In genomic region chr2:236871500-236872001, GRCh38 we compare ENCODE assay signal across 8 cellular contexts.
A peak's percentile ranks its signal among the peaks of the same experiment; 100 is the strongest.
DNase-seq lines count a peak whose midpoint lies in the region; TF ChIP-seq lines count a peak whose summit lies in the region.

No MANE protein-coding gene starts in this region.

- H3K4me1 Mint-ChIP-seq in type B pancreatic cell (ENCODE audit: unreplicated experiment) (peaks cover 59% of the 10 kb centered on the region), glutamatergic neuron (ENCODE audit: low read depth, unreplicated experiment) (peaks cover 20% of the 10 kb centered on the region)

- no peak overlapping the region for H3K9ac ChIP-seq in liver (ENCODE audit: low read depth in 1 of 2, low read length in 2 of 2)

- H3K27me3 ChIP-seq in breast epithelium: no peaks in the 10 kb centered on the region
- no peaks in the 10 kb centered on the region for H3K27me3 ChIP-seq in liver (ENCODE audit: control insufficient read depth in 4 of 4, insufficient read depth in 4 of 4, low read length in 3 of 4)

- H3K9me3 ChIP-seq in breast epithelium (no peaks in the 10 kb centered on the region), liver (ENCODE audit: control insufficient read depth in 4 of 4, low read length in 3 of 4) (no peaks in the 10 kb centered on the region)

- no peak overlapping the region for H3K4me3 ChIP-seq in AG10803 (ENCODE audit: low read length)
- H3K4me3 ChIP-seq in breast epithelium: no peak overlapping the region
- no peak overlapping the region for H3K4me3 ChIP-seq in liver (ENCODE audit: low read depth in 1 of 3, low read length in 3 of 3)

- WGBS in liver: 65% methylated on average over 6 of the region's 6 CpGs

- DNase-seq in AG10803 (ENCODE audit: low read depth) (peak; percentile 99), M059J (ENCODE audit: low read depth) (peak; percentile 96), breast epithelium (ENCODE audit: low spot score in 2 of 2) (peak in 1 of 2 donors; percentile 54), type B pancreatic cell (ENCODE audit: extremely low spot score, unreplicated experiment) (peak; percentile 11), glutamatergic neuron (no peak), SK-N-DZ (ENCODE audit: low spot score) (no peak), D341Med (ENCODE audit: low spot score) (no peak)

- peak in 1 of 2 donors; percentile 40 for TF ChIP-seq RAD21 in liver (IDR thresholded peaks at IDR 0.05)

- intact Hi-C loops in breast epithelium (cut with DNase I; ENCODE audit: low total_unique reads): no loop called here

- no peaks in the 10 kb centered on the region for H3K36me3 ChIP-seq in breast epithelium
- H3K36me3 ChIP-seq in liver (ENCODE audit: control insufficient read depth in 4 of 4, insufficient read depth in 3 of 4, low read depth in 1 of 4, low read length in 3 of 4): no peaks in the 10 kb centered on the region

- H3K27me3 Mint-ChIP-seq in type B pancreatic cell (peaks cover 11% of the 10 kb centered on the region), glutamatergic neuron (ENCODE audit: unreplicated experiment) (peaks cover 2% of the 10 kb centered on the region)

- H3K27ac Mint-ChIP-seq in type B pancreatic cell: peak overlapping the region; percentile 72
- no peak overlapping the region for H3K27ac Mint-ChIP-seq in glutamatergic neuron (ENCODE audit: unreplicated experiment)

- no peak for TF ChIP-seq POLR2A in breast epithelium (IDR thresholded peaks at IDR 0.05)

- H3K9me3 Mint-ChIP-seq in type B pancreatic cell (peaks cover 6% of the 10 kb centered on the region), glutamatergic neuron (ENCODE audit: unreplicated experiment) (peaks cover 6% of the 10 kb centered on the region)

- H3K4me3 Mint-ChIP-seq in type B pancreatic cell (peak overlapping the region; percentile 14), glutamatergic neuron (ENCODE audit: unreplicated experiment) (no peak overlapping the region)

- H3K27ac ChIP-seq in breast epithelium (peak overlapping the region; percentile 45 to 70), liver (ENCODE audit: low read depth in 1 of 2, low read length in 2 of 2) (peak overlapping the region; percentile 26 to 39)

- H3K36me3 Mint-ChIP-seq in type B pancreatic cell: no peaks in the 10 kb centered on the region
- peaks cover 3% of the 10 kb centered on the region for H3K36me3 Mint-ChIP-seq in glutamatergic neuron (ENCODE audit: unreplicated experiment)

- H3K4me1 ChIP-seq in breast epithelium (no peaks in the 10 kb centered on the region), liver (ENCODE audit: control insufficient read depth in 4 of 4, insufficient read depth in 4 of 4, low read length in 3 of 4) (no peaks in the 10 kb centered on the region)

- TF ChIP-seq CTCF in AG10803 (conservative IDR thresholded peaks at IDR 0.05; ENCODE audit: low read length): no peak
- no peak for TF ChIP-seq CTCF in breast epithelium (IDR thresholded peaks at IDR 0.05)
- no peak for TF ChIP-seq CTCF in liver (IDR thresholded peaks at IDR 0.05; ENCODE audit: low read depth, low read length, missing input control)
- TF ChIP-seq CTCF in type B pancreatic cell (conservative IDR thresholded peaks at IDR 0.05): no peak
- TF ChIP-seq CTCF in glutamatergic neuron (IDR thresholded peaks at IDR 0.05; ENCODE audit: partially characterized antibody, unreplicated experiment): no peak

TF ChIP-seq in liver, 16 proteins besides CTCF, POLR2A, EP300 and RAD21:
- TF ChIP-seq HNF4G (IDR thresholded peaks at IDR 0.05) (no peak), FOXA1 (IDR thresholded peaks at IDR 0.05) (no peak), RXRA (IDR thresholded peaks at IDR 0.05) (no peak), SP1 (IDR thresholded peaks at IDR 0.05) (peak; percentile 23), FOXA2 (IDR thresholded peaks at IDR 0.05) (no peak), REST (IDR thresholded peaks at IDR 0.05) (no peak), YY1 (IDR thresholded peaks at IDR 0.05) (no peak), GABPA (IDR thresholded peaks at IDR 0.05 in 1 of 2, conservative IDR thresholded peaks at IDR 0.05 in 1 of 2) (peak in 1 of 2 donors; percentile 14), HNF4A (conservative IDR thresholded peaks at IDR 0.05) (no peak), TAF1 (conservative IDR thresholded peaks at IDR 0.05) (no peak), NR2F2 (IDR thresholded peaks at IDR 0.05) (no peak), EGR1 (IDR thresholded peaks at IDR 0.05; ENCODE audit: low read depth in 2 of 2) (peak in 1 of 2 donors; percentile 29), JUND (IDR thresholded peaks at IDR 0.05) (peak in 1 of 2 donors; percentile 43)
- TF ChIP-seq, protein P1, sequence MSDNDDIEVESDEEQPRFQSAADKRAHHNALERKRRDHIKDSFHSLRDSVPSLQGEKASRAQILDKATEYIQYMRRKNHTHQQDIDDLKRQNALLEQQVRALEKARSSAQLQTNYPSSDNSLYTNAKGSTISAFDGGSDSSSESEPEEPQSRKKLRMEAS (IDR thresholded peaks at IDR 0.05): peak; percentile 42
- TF ChIP-seq, protein P2, sequence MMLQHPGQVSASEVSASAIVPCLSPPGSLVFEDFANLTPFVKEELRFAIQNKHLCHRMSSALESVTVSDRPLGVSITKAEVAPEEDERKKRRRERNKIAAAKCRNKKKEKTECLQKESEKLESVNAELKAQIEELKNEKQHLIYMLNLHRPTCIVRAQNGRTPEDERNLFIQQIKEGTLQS (IDR thresholded peaks at IDR 0.05): no peak
- TF ChIP-seq, protein P3, sequence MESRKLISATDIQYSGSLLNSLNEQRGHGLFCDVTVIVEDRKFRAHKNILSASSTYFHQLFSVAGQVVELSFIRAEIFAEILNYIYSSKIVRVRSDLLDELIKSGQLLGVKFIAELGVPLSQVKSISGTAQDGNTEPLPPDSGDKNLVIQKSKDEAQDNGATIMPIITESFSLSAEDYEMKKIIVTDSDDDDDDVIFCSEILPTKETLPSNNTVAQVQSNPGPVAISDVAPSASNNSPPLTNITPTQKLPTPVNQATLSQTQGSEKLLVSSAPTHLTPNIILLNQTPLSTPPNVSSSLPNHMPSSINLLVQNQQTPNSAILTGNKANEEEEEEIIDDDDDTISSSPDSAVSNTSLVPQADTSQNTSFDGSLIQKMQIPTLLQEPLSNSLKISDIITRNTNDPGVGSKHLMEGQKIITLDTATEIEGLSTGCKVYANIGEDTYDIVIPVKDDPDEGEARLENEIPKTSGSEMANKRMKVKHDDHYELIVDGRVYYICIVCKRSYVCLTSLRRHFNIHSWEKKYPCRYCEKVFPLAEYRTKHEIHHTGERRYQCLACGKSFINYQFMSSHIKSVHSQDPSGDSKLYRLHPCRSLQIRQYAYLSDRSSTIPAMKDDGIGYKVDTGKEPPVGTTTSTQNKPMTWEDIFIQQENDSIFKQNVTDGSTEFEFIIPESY (IDR thresholded peaks at IDR 0.05): no peak

Comparison
In these comparisons a context has a peak if more than half of its experiments do, and no peak if none do; other contexts are left out.
1. DNase-seq: peak in AG10803 (single experiment), M059J (single experiment) and type B pancreatic cell (single experiment); none in glutamatergic neuron (single experiment), SK-N-DZ (single experiment) and D341Med (single experiment).